Comparison of ENCODE assay signal across 12 cellular contexts in the genomic region with DNA sequence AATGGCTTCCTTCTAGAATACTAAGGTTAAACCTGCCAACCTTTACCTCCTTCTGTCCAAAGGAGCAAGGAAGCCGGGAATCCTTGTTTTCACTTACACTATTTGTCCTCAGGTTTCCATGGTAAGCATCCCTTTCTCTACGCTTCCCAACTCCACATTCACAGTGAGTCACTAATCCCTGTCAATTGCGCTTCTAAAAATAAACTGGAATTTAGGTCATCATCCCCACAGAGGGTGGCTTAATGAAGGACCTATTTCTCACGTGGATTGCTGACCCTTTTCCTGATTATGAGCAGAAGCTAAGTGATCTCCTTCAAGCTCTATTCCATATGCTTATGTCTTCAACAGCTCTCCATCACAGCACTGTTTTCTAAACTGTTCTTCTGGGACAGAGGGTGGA. TPM values are rescaled to one million over a fixed set of nuclear protein-coding genes. Genes with fewer than 3 reads are reported as not detected.
A peak's percentile ranks its signal among the peaks of the same experiment; 100 is the strongest.
DNase-seq lines count a peak whose midpoint lies in the region; FAIRE-seq and TF ChIP-seq lines count a peak whose summit lies in the region.
"Had no signal": no experiment of that assay in that cellular context is flagged by ENCODE, and none has a peak within 500 bp of the region (broad histone marks: within the 10 kb centered on the region; RNA-seq: fewer than 3 reads in every experiment).

No MANE protein-coding gene starts in this region.

- no peak overlapping the region for H3K4me3 Mint-ChIP-seq in HFFc6
- H3K4me3 Mint-ChIP-seq: activated CD4-positive, alpha-beta T cell treated with anti-CD3 and anti-CD28 coated beads for 36 hours; CD4-positive, CD25-positive, alpha-beta regulatory T cell had no signal

- H3K9ac ChIP-seq in keratinocyte (ENCODE audit: control insufficient read depth, extremely low read depth, insufficient read depth, low read length) = no peak overlapping the region
- no peak overlapping the region for H3K9ac ChIP-seq in colonic mucosa (ENCODE audit: low read depth in 2 of 2, low read length in 2 of 2)

- no peak overlapping the region for H2AFZ ChIP-seq in keratinocyte (ENCODE audit: control insufficient read depth, low read length)

- in situ Hi-C loops in ACHN (cut with HindIII; ENCODE audit: low pct_ligation_motif_present, low pct_unique_long_range_greater_than_20kb, low sequenced_read_pairs) (no loop called here), brain microvascular endothelial cell (cut with HindIII; ENCODE audit: low pct_ligation_motif_present, low sequenced_read_pairs) (no loop called here)

- TF ChIP-seq CTCF in HFFc6 (IDR thresholded peaks at IDR 0.05) (no peak), brain microvascular endothelial cell (IDR thresholded peaks at IDR 0.05; ENCODE audit: low read depth, low read length, missing control alignments) (no peak), keratinocyte (optimal IDR thresholded peaks at IDR 0.05 in 1 of 3, IDR thresholded peaks at IDR 0.05 in 1 of 3, conservative IDR thresholded peaks at IDR 0.05 in 1 of 3; ENCODE audit: extremely low read depth in 1 of 3, insufficient read depth in 2 of 3, low read length in 3 of 3) (no peak), colonic mucosa (IDR thresholded peaks at IDR 0.05) (no peak), stomach (IDR thresholded peaks at IDR 0.05) (no peak)

- 43 to 59% (median 57%) methylated on average over 4 of the region's 4 CpGs for WGBS in stomach, 5 donors

- H3K36me3 ChIP-seq in brain microvascular endothelial cell (replicated peaks) = no peaks in the 10 kb centered on the region
- no peaks in the 10 kb centered on the region for H3K36me3 ChIP-seq in keratinocyte (ENCODE audit: control insufficient read depth in 2 of 2, extremely low read depth in 1 of 2, insufficient read depth in 2 of 2, low read length in 2 of 2)
- no peaks in the 10 kb centered on the region for H3K36me3 ChIP-seq in colonic mucosa
- no peaks in the 10 kb centered on the region for H3K36me3 ChIP-seq in stomach
- H3K36me3 ChIP-seq: right lobe of liver had no signal

- H3K9me1 ChIP-seq in keratinocyte (ENCODE audit: control insufficient read depth, extremely low read depth, insufficient read depth, low read length) = no peaks in the 10 kb centered on the region

- H3K27ac Mint-ChIP-seq in HFFc6 = peak overlapping the region; percentile 58
- H3K27ac Mint-ChIP-seq: activated CD4-positive, alpha-beta T cell treated with anti-CD3 and anti-CD28 coated beads for 36 hours; CD4-positive, CD25-positive, alpha-beta regulatory T cell had no signal

- peak overlapping the region; percentile 48 for H3K27ac ChIP-seq in brain microvascular endothelial cell
- no peak overlapping the region for H3K27ac ChIP-seq in keratinocyte (ENCODE audit: control insufficient read depth, insufficient read depth, low read length)
- no peak overlapping the region for H3K27ac ChIP-seq in colonic mucosa
- H3K27ac ChIP-seq in stomach = no peak overlapping the region
- H3K27ac ChIP-seq: right lobe of liver had no signal

- peaks cover 9% of the 10 kb centered on the region for H3K27me3 Mint-ChIP-seq in HFFc6 (ENCODE audit: insufficient read depth)

- peak; percentile 90 for FAIRE-seq in keratinocyte (lab: Jason Lieb, UNC)
- FAIRE-seq: K562 had no signal

- H3K4me1 ChIP-seq in keratinocyte (ENCODE audit: control insufficient read depth, extremely low read depth, insufficient read depth, low read length) (peaks cover 5% of the 10 kb centered on the region), colonic mucosa (no peaks in the 10 kb centered on the region), stomach (no peaks in the 10 kb centered on the region)
- H3K4me1 ChIP-seq: right lobe of liver had no signal

- peak; percentile 24 for DNase-seq in ACHN
- peak; percentile 86 for DNase-seq in HFFc6
- peak; percentile 79 for DNase-seq in brain microvascular endothelial cell
- no peak for DNase-seq in keratinocyte (ENCODE audit: low read depth, low spot score)
- DNase-seq in activated naive CD4-positive, alpha-beta T cell treated with anti-CD3 and anti-CD28 coated beads, Interleukin-2, amount 50 U/mL, for 16 hours = no peak
- DNase-seq in middle frontal gyrus (ENCODE audit: extremely low spot score, low spot score) = no peak
- no peak for DNase-seq in colonic mucosa
- no peak for DNase-seq in stomach
- DNase-seq: activated CD4-positive, alpha-beta T cell treated with anti-CD3 and anti-CD28 coated beads for 36 hours; CD4-positive, CD25-positive, alpha-beta regulatory T cell; right lobe of liver had no signal

- no peaks in the 10 kb centered on the region for H3K27me3 ChIP-seq in brain microvascular endothelial cell (replicated peaks)
- H3K27me3 ChIP-seq in keratinocyte (ENCODE audit: control insufficient read depth, extremely low read depth, insufficient read depth, low read length) = no peaks in the 10 kb centered on the region
- H3K27me3 ChIP-seq in colonic mucosa = no peaks in the 10 kb centered on the region
- H3K27me3 ChIP-seq in stomach = no peaks in the 10 kb centered on the region
- H3K27me3 ChIP-seq: right lobe of liver had no signal

- dilution Hi-C loops in keratinocyte (cut with MboI; ENCODE audit: extremely low pct_ligation_motif_present, low sequenced_read_pairs) = no loop called here

- H3K79me2 ChIP-seq in keratinocyte (ENCODE audit: control insufficient read depth, insufficient read depth, low read length) = no peaks in the 10 kb centered on the region

- H3K4me3 ChIP-seq in brain microvascular endothelial cell (ENCODE audit: low read depth, low read length) (no peak overlapping the region), keratinocyte (ENCODE audit: control insufficient read depth in 2 of 3, extremely low read depth in 1 of 3, insufficient read depth in 2 of 3, low read depth in 1 of 3, low read length in 3 of 3) (no peak overlapping the region), colonic mucosa (no peak overlapping the region), stomach (no peak overlapping the region)
- H3K4me3 ChIP-seq: K562, right lobe of liver had no signal

- no peaks in the 10 kb centered on the region for H4K20me1 ChIP-seq in keratinocyte (ENCODE audit: control insufficient read depth, extremely low read depth, insufficient read depth, low read length)

- H3K4me1 Mint-ChIP-seq in HFFc6 (ENCODE audit: low read depth) = peaks cover 31% of the 10 kb centered on the region
- H3K4me1 Mint-ChIP-seq: activated CD4-positive, alpha-beta T cell treated with anti-CD3 and anti-CD28 coated beads for 36 hours; CD4-positive, CD25-positive, alpha-beta regulatory T cell had no signal

- no peak overlapping the region for H3K4me2 ChIP-seq in keratinocyte (ENCODE audit: control insufficient read depth, extremely low read depth, insufficient read depth, low read depth, low read length)

- TF ChIP-seq POLR2A in stomach (IDR thresholded peaks at IDR 0.05) = no peak

- no peak for TF ChIP-seq EP300 in stomach (IDR thresholded peaks at IDR 0.05)

- H3K36me3 Mint-ChIP-seq in HFFc6 (ENCODE audit: low read depth) = peaks cover 4% of the 10 kb centered on the region; the same call in 1 of the 2 replicates
- H3K36me3 Mint-ChIP-seq: CD4-positive, CD25-positive, alpha-beta regulatory T cell had no signal

- H3K9me3 Mint-ChIP-seq in HFFc6 = no peaks in the 10 kb centered on the region

- H3K9me3 ChIP-seq in keratinocyte (ENCODE audit: control insufficient read depth, low read depth, low read length) (no peaks in the 10 kb centered on the region), colonic mucosa (no peaks in the 10 kb centered on the region), stomach (peaks cover 0 to under 1% (median 0%) of the 10 kb centered on the region in 4 donors)
- H3K9me3 ChIP-seq: right lobe of liver had no signal

- intact Hi-C loops in colonic mucosa (cut with DNase I) = no loop called here
- intact Hi-C loops in stomach (cut with DNase I; ENCODE audit: low total_unique reads) = no loop called here

RNA-seq across cellular contexts. Expression of gene ABCA4, which starts 39.9 kb away (rescaled TPM):
- total RNA-seq in HFFc6 (2021; fragmentation: NEBNext Ultra II Directional; extraction: Animal tissue kit (Norgen Biotek cat#: 25700)) = under 1 TPM in 3 of 6 experiments, not detected in 3; 0.03 to 0.09 (median 0.05) TPM
- polyA plus RNA-seq in keratinocyte (0.02 to 0.09 TPM (median 0.04 TPM) in 3 replicates), stomach (under 1 TPM in 1 of 3 donors, not detected in 2; 0.08 TPM)
- polyA plus RNA-seq in keratinocyte (2011; ENCODE audit: low read depth) = not detected
- polyA plus RNA-seq in keratinocyte (2011; cell fraction: cytosol; rRNA removed) = 0.02 TPM in 1 of 2 replicates, not detected in the other
- polyA plus RNA-seq in keratinocyte (2011; cell fraction: nucleus; rRNA removed) = 0.17 and 0.28 TPM in 2 replicates
- polyA plus RNA-seq in keratinocyte (2012; ENCODE audit: low replicate concordance) = not detected in 2 replicates
- polyA minus RNA-seq in keratinocyte = 0.10 TPM in 1 of 3 replicates, not detected in the others
- polyA minus RNA-seq in keratinocyte (2011; cell fraction: cytosol; rRNA and poly(A)+ RNA removed) = not detected
- polyA minus RNA-seq in keratinocyte (2011; cell fraction: nucleus; rRNA and poly(A)+ RNA removed) = 0.16 and 0.42 TPM in 2 replicates
- total RNA-seq in colonic mucosa (under 1 TPM; 0.02 to 0.27 TPM), stomach (1 to 10 TPM in 1 of 5 donors, under 1 TPM in 1, not detected in 3; 0.37 to 1.2 TPM)
- total RNA-seq: CD4-positive, CD25-positive, alpha-beta regulatory T cell; K562 had no signal
- polyA plus RNA-seq: CD4-positive, CD25-positive, alpha-beta regulatory T cell had no signal

Comparison
In these comparisons a context has a peak if more than half of its experiments do, and no peak if none do; other contexts are left out.
1. DNase-seq: peak in ACHN (single experiment), HFFc6 (single experiment) and brain microvascular endothelial cell (single experiment); none in keratinocyte (single experiment), activated naive CD4-positive, alpha-beta T cell treated with anti-CD3 and anti-CD28 coated beads, Interleukin-2, amount 50 U/mL, for 16 hours (single experiment), middle frontal gyrus (single experiment), colonic mucosa (single experiment) and stomach (single experiment).